In genomic region chr7:112550468-112551060, GRCh38 we compare ENCODE assay signal across 8 cellular contexts.
DNase-seq lines count a peak whose midpoint lies in the region; ATAC-seq and TF ChIP-seq lines count a peak whose summit lies in the region.

No MANE protein-coding gene starts in this region.

- H3K27ac ChIP-seq in Panc1 (ENCODE audit: low read length): no peak overlapping the region

- H3K9me3 ChIP-seq in Panc1 (ENCODE audit: control insufficient read depth, insufficient read depth, low read depth, low read length): no peaks in the 10 kb centered on the region

- no peak overlapping the region for H3K4me3 Mint-ChIP-seq in mesothelial cell of epicardium

- H3K4me3 ChIP-seq in Panc1 (ENCODE audit: low read depth in 2 of 2, low read length in 2 of 2): no peak overlapping the region

- ATAC-seq in activated naive CD4-positive, alpha-beta T cell treated with anti-CD3 and anti-CD28 coated beads, Interleukin-2, amount 50 U/mL, for 72 hours: peak; percentile 46 to 70
- peak; percentile 95 for ATAC-seq in GM21381 (IDR thresholded peaks at IDR 0.05; ENCODE audit: unreplicated experiment)
- peak; percentile 96 for ATAC-seq in HG03565 (IDR thresholded peaks at IDR 0.05; ENCODE audit: unreplicated experiment)
- peak; percentile 85 for ATAC-seq in Panc1

- CTCF ChIA-PET in Panc1 (lab: Charles Lee): interaction anchor here (0.8 kb wide), 1 partner anchor 871 kb away, joined by 3 read pairs; no protein-coding TSS in a partner anchor

- no peaks in the 10 kb centered on the region for H3K36me3 ChIP-seq in Panc1 (ENCODE audit: control insufficient read depth, insufficient read depth, low read length)

- in situ Hi-C loops in Panc1 (cut with HindIII; ENCODE audit: low pct_unique_long_range_greater_than_20kb, low sequenced_read_pairs): no loop called here

- POLR2A ChIA-PET in Panc1 (lab: Charles Lee): no interaction called here

- intact Hi-C loops in Panc1 (cut with micrococcal nuclease; ENCODE audit: unreplicated experiment): loop anchor here (2.0 to 5.0 kb wide), 3 partner anchors 318 to 872 kb away; no protein-coding TSS in a partner anchor

- H3K36me3 Mint-ChIP-seq in activated naive CD4-positive, alpha-beta T cell treated with anti-CD3 and anti-CD28 coated beads, Interleukin-2, amount 50 U/mL, for 72 hours: no peaks in the 10 kb centered on the region
- H3K36me3 Mint-ChIP-seq in mesothelial cell of epicardium: no peaks in the 10 kb centered on the region

- BruUV-seq in Panc1 (replicated peaks; lab: Mats Ljungman, UMichigan): no TSS peak

- H3K27ac Mint-ChIP-seq in activated naive CD4-positive, alpha-beta T cell treated with anti-CD3 and anti-CD28 coated beads, Interleukin-2, amount 50 U/mL, for 72 hours: no peak overlapping the region
- no peak overlapping the region for H3K27ac Mint-ChIP-seq in mesothelial cell of epicardium

- no peaks in the 10 kb centered on the region for H3K9me3 Mint-ChIP-seq in activated naive CD4-positive, alpha-beta T cell treated with anti-CD3 and anti-CD28 coated beads, Interleukin-2, amount 50 U/mL, for 72 hours
- H3K9me3 Mint-ChIP-seq in mesothelial cell of epicardium: peaks cover 4% of the 10 kb centered on the region

- no peaks in the 10 kb centered on the region for H3K4me1 Mint-ChIP-seq in mesothelial cell of epicardium

- no peaks in the 10 kb centered on the region for H3K4me1 ChIP-seq in Panc1 (ENCODE audit: control insufficient read depth, insufficient read depth, low read length)

- no peaks in the 10 kb centered on the region for H3K27me3 ChIP-seq in Panc1 (ENCODE audit: control insufficient read depth, insufficient read depth, low read length)

- peak; percentile 88 for TF ChIP-seq CTCF in Panc1 (IDR thresholded peaks at IDR 0.05)
- peak; percentile 20 for TF ChIP-seq CTCF in mesothelial cell of epicardium (IDR thresholded peaks at IDR 0.05; ENCODE audit: unreplicated experiment)

- DNase-seq in activated naive CD4-positive, alpha-beta T cell treated with anti-CD3 and anti-CD28 coated beads, Interleukin-2, amount 50 U/mL, for 72 hours (ENCODE audit: low spot score in 2 of 2): peak in 1 of 2 donors; percentile 46
- DNase-seq in activated naive CD4-positive, alpha-beta T cell treated with anti-CD3 and anti-CD28 coated beads, Interleukin-2, amount 50 U/mL, for 16 hours: no peak
- DNase-seq in Panc1 (ENCODE audit: low read depth, low spot score): peak; percentile 72
- peak; percentile 11 for DNase-seq in effector CD4-positive, alpha-beta T cell
- DNase-seq in mesothelial cell of epicardium (ENCODE audit: low spot score in 2 of 2, unreplicated experiment in 2 of 2): no peak
- DNase-seq in mesenteric fat pad (ENCODE audit: low spot score): no peak

- no peaks in the 10 kb centered on the region for H3K27me3 Mint-ChIP-seq in mesothelial cell of epicardium (ENCODE audit: low read depth)

Comparison
In these comparisons a context has a peak if more than half of its experiments do, and no peak if none do; other contexts are left out.
1. DNase-seq: peak in Panc1 (single experiment) and effector CD4-positive, alpha-beta T cell (single experiment); none in activated naive CD4-positive, alpha-beta T cell treated with anti-CD3 and anti-CD28 coated beads, Interleukin-2, amount 50 U/mL, for 16 hours (single experiment), mesothelial cell of epicardium (0 of 2) and mesenteric fat pad (single experiment).
2. Peak in every context shown above with its lines, with median percentiles within 50 percentile points of each other: ATAC-seq.